ENCODE assay signal across 12 cellular contexts in the genomic region with DNA sequence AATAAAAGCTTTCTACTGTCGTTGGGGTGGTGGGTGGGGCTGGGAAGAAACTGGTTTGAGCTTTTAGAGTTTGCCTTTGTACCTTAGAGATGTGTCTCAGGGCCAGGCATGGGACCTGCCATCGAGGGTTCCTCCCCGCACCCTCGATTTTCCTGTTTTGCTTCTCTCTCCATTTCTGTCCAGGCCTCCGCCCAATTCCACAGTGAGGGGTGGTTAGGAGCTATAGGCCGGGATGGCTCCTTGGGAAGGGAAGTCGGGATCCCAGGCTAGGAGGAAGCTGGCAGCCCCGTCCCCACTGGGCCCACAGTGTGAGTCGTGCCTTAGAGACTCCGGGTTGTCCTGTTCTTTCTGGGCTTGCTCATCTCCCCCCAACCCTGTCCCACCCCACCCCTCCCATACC. TPM values are rescaled to one million over a fixed set of nuclear protein-coding genes. Genes with fewer than 3 reads are reported as not detected.
"Had no signal": no experiment of that assay in that cellular context is flagged by ENCODE, and none has a peak within 500 bp of the region (broad histone marks: within the 10 kb centered on the region; RNA-seq: fewer than 3 reads in every experiment).

No MANE protein-coding gene starts in this region.

RNA-seq across cellular contexts. Expression of a gene that starts 41.2 kb away (rescaled TPM):
- total RNA-seq: activated CD4-positive, alpha-beta memory T cell treated with anti-CD3 and anti-CD28 coated beads for 36 hours; activated CD4-positive, alpha-beta T cell treated with anti-CD3 and anti-CD28 coated beads for 36 hours; activated CD4-positive, alpha-beta T cell treated with anti-CD3 and anti-CD28 coated beads, Interleukin-2, amount 10 ng/mL, durations not matched to agents 24 days and 14 days; activated CD8-positive, alpha-beta memory T cell treated with anti-CD3 and anti-CD28 coated beads for 36 hours; activated CD8-positive, alpha-beta memory T cell treated with anti-CD3 and anti-CD28 coated beads, Interleukin-2, amount 10 ng/mL, durations not matched to agents 7 days and 5 days; activated CD8-positive, alpha-beta T cell treated with anti-CD3 and anti-CD28 coated beads, Interleukin-2, amount 10 ng/mL, durations not matched to agents 7 days and 5 days; activated naive CD4-positive, alpha-beta T cell treated with anti-CD3 and anti-CD28 coated beads for 36 hours; activated naive CD4-positive, alpha-beta T cell treated with anti-CD3 and anti-CD28 coated beads, Interleukin-2, amount 50 U/mL, for 72 hours; activated naive CD8-positive, alpha-beta T cell treated with anti-CD3 and anti-CD28 coated beads, Interleukin-2, amount 10 ng/mL, durations not matched to agents 7 days and 5 days; activated T-helper 1 cell treated with anti-CD3 and anti-CD28 coated beads, Interleukin-12 subunit alpha, Interleukin-12 subunit beta, Interleukin-2, Interleukin-4 antibody, amounts not matched to agents 30 ng/mL and 10 ng/mL and 1 ng/mL, durations not matched to agents 14 hours and 24 hours and 36 hours; activated T-helper 2 cell treated with anti-CD3 and anti-CD28 coated beads, Interferon-gamma antibody, Interleukin-2, Interleukin-4, amounts not matched to agents 10 μg/mL and 5 μg/mL and 100 μg/mL, durations not matched to agents 14 hours and 24 hours and 36 hours; T-helper 1 cell treated with Interleukin-12 subunit alpha and Interleukin-12 subunit beta and Interleukin-4 antibody, amounts not matched to agents 30 ng/mL and 1 ng/mL, for 36 hours had no signal
